In genomic region chr4:145440292-145441007, GRCh38 we compare ENCODE assay signal across 25 cellular contexts. TPM values are rescaled to one million over a fixed set of nuclear protein-coding genes. Genes with fewer than 3 reads are reported as not detected.
"Had no signal": no experiment of that assay in that cellular context is flagged by ENCODE, and none has a peak within 500 bp of the region (broad histone marks: within the 10 kb centered on the region; RNA-seq: fewer than 3 reads in every experiment).

No MANE protein-coding gene starts in this region.

- H3K27me3 ChIP-seq: esophagus muscularis mucosa, heart right ventricle, ovary, right atrium auricular region, thyroid gland, upper lobe of right lung had no signal

- H3K36me3 ChIP-seq: esophagus muscularis mucosa, heart right ventricle, ovary, right atrium auricular region, thyroid gland, upper lobe of right lung had no signal

- DNase-seq: activated B cell treated with CpG ODN at 0.5 μM for 24 hours; activated CD4-positive, alpha-beta T cell treated with anti-CD3 and anti-CD28 coated beads for 36 hours; activated CD4-positive, alpha-beta T cell treated with anti-CD3 and anti-CD28 coated beads, Interleukin-2, amount 50 U/mL, for 4 hours; activated CD8-positive, alpha-beta memory T cell treated with anti-CD3 and anti-CD28 coated beads for 24 hours; activated CD8-positive, alpha-beta memory T cell treated with anti-CD3 and anti-CD28 coated beads, Interleukin-2, amount 50 U/mL, for 4 hours; activated naive CD4-positive, alpha-beta T cell; activated naive CD8-positive, alpha-beta T cell treated with anti-CD3 and anti-CD28 coated beads for 36 hours; activated T-cell treated with anti-CD3 and anti-CD28 coated beads, Interleukin-2, amount 50 U/mL, for 24 hours; central memory CD4-positive, alpha-beta T cell; effector memory CD8-positive, alpha-beta T cell; heart right ventricle; ovary; psoas muscle; stimulated activated CD4-positive, alpha-beta T cell treated with anti-CD3 and anti-CD28 coated beads, Interleukin-12 subunit alpha, Interleukin-12 subunit beta, amount 100 ng/mL, for 4 hours; stimulated activated CD4-positive, alpha-beta T cell treated with anti-CD3 and anti-CD28 coated beads, Interleukin-4, amount 100 ng/mL, for 4 hours; substantia nigra; T-helper 1 cell; thyroid gland; upper lobe of right lung had no signal

- H3K4me3 ChIP-seq: esophagus muscularis mucosa, heart right ventricle, lung, ovary, psoas muscle, right atrium auricular region, thyroid gland, upper lobe of right lung had no signal

- H3K27ac ChIP-seq: esophagus muscularis mucosa, heart right ventricle, ovary, psoas muscle, right atrium auricular region, thyroid gland, upper lobe of right lung had no signal

- FAIRE-seq: astrocyte, keratinocyte had no signal

- H3K9me3 ChIP-seq: esophagus muscularis mucosa, ovary, psoas muscle, thyroid gland, upper lobe of right lung had no signal

- H3K4me1 ChIP-seq: esophagus muscularis mucosa, right atrium auricular region, thyroid gland, upper lobe of right lung had no signal

- ATAC-seq: activated CD4-positive, alpha-beta T cell treated with anti-CD3 and anti-CD28 coated beads for 36 hours; effector memory CD8-positive, alpha-beta T cell; heart right ventricle; natural killer cell treated with Interleukin-12 subunit alpha and Interleukin-12 subunit beta and Interleukin-15 and Interleukin-18, amount 100 ng/mL, for 72 hours; upper lobe of right lung had no signal

RNA-seq across cellular contexts. Expression of gene SMAD1, which starts 41.2 kb away (rescaled TPM):
- total RNA-seq: activated B cell treated with CpG ODN at 0.5 μM for 24 hours had no signal
